Comparison of ENCODE assay signal across 12 cellular contexts in the genomic region with DNA sequence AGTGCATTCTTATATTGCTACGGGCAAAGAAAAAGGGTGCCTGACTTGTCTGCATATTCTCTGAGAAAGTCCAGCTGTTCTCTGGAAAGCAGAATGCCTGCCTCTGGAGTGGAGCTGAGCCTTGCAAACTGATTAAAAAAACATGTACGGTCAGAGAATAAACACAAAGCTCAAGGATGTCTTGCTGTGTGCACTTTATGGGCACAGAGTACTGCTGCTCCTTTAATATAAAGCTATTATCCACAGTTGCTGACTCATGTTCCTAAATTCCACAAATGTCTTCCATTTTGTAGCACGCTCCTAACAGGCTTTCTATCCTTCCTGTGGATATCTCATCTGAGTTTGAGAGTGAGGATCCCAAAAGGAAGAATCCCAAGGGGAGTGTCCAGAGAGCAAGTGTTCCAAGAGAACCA.
DNase-seq lines count a peak whose midpoint lies in the region; ATAC-seq, FAIRE-seq and TF ChIP-seq lines count a peak whose summit lies in the region.
"Had no signal": no experiment of that assay in that cellular context is flagged by ENCODE, and none has a peak within 500 bp of the region (broad histone marks: within the 10 kb centered on the region; RNA-seq: fewer than 3 reads in every experiment).

No MANE protein-coding gene starts in this region.

- H3K27me3 ChIP-seq in keratinocyte (ENCODE audit: control insufficient read depth, extremely low read depth, insufficient read depth, low read length) (no peaks in the 10 kb centered on the region), thoracic aorta (replicated peaks; ENCODE audit: insufficient read depth) (no peaks in the 10 kb centered on the region)
- H3K27me3 ChIP-seq: uterus had no signal

- CTCF ChIA-PET in HEK293 (lab: Yijun Ruan, JAX): no interaction called here

- H3K4me2 ChIP-seq in keratinocyte (ENCODE audit: control insufficient read depth, extremely low read depth, insufficient read depth, low read depth, low read length): no peak overlapping the region

- FAIRE-seq in keratinocyte (lab: Jason Lieb, UNC): no peak
- FAIRE-seq: bronchial epithelial cell had no signal

- dilution Hi-C loops in keratinocyte (cut with MboI; ENCODE audit: extremely low pct_ligation_motif_present, low sequenced_read_pairs): no loop called here

- no peaks in the 10 kb centered on the region for H3K9me1 ChIP-seq in keratinocyte (ENCODE audit: control insufficient read depth, extremely low read depth, insufficient read depth, low read length)

- no peak overlapping the region for H3K9ac ChIP-seq in keratinocyte (ENCODE audit: control insufficient read depth, extremely low read depth, insufficient read depth, low read length)

- no peak for TF ChIP-seq CTCF in HEK293 (tag by site-specific recombination; IDR thresholded peaks at IDR 0.05)
- no peak for TF ChIP-seq CTCF in keratinocyte (optimal IDR thresholded peaks at IDR 0.05 in 1 of 3, IDR thresholded peaks at IDR 0.05 in 1 of 3, conservative IDR thresholded peaks at IDR 0.05 in 1 of 3; ENCODE audit: extremely low read depth in 1 of 3, insufficient read depth in 2 of 3, low read length in 3 of 3)
- TF ChIP-seq CTCF in thoracic aorta (IDR thresholded peaks at IDR 0.05): no peak

- DNase-seq in brain pericyte (ENCODE audit: low read depth, low spot score) (peak; percentile 87), keratinocyte (ENCODE audit: low read depth, low spot score) (no peak), thoracic aorta (ENCODE audit: low spot score) (no peak), NCI-H2171 treated with DMSO at 0.1 percent for 48 hours (lab: John Stamatoyannopoulos, UW) (no peak)
- DNase-seq: GOT3, NCI-H748 treated with DMSO at 0.1 percent for 48 hours, T-cell had no signal

- no peak overlapping the region for H3K27ac ChIP-seq in HEK293 (ENCODE audit: extremely low read depth, low read depth, low read length)
- H3K27ac ChIP-seq in keratinocyte (ENCODE audit: control insufficient read depth, insufficient read depth, low read length): no peak overlapping the region
- peak overlapping the region; percentile 27 to 53 for H3K27ac ChIP-seq in thoracic aorta

- ATAC-seq in thoracic aorta (ENCODE audit: insufficient number of reproducible peaks, low FRiP score, low read depth) (peak; percentile 53), HG02759 (IDR thresholded peaks at IDR 0.05; ENCODE audit: unreplicated experiment) (no peak), HG02642 (IDR thresholded peaks at IDR 0.05; ENCODE audit: poor library complexity, unreplicated experiment) (no peak)
- ATAC-seq: T-cell had no signal

- POLR2A ChIA-PET in HEK293 (lab: Yijun Ruan, JAX): no interaction called here

- H3K36me3 ChIP-seq in HEK293 (ENCODE audit: control insufficient read depth in 2 of 2, insufficient read depth in 1 of 2, low read length in 2 of 2) (no peaks in the 10 kb centered on the region), keratinocyte (ENCODE audit: control insufficient read depth in 2 of 2, extremely low read depth in 1 of 2, insufficient read depth in 2 of 2, low read length in 2 of 2) (no peaks in the 10 kb centered on the region), thoracic aorta (no peaks in the 10 kb centered on the region)
- H3K36me3 ChIP-seq: uterus had no signal

- no peaks in the 10 kb centered on the region for H3K9me3 ChIP-seq in HEK293 (ENCODE audit: control insufficient read depth, insufficient read depth, low read depth, low read length)
- no peaks in the 10 kb centered on the region for H3K9me3 ChIP-seq in keratinocyte (ENCODE audit: control insufficient read depth, low read depth, low read length)
- no peaks in the 10 kb centered on the region for H3K9me3 ChIP-seq in thoracic aorta
- H3K9me3 ChIP-seq: uterus had no signal

- H4K20me1 ChIP-seq in keratinocyte (ENCODE audit: control insufficient read depth, extremely low read depth, insufficient read depth, low read length): no peaks in the 10 kb centered on the region

- H3K4me3 ChIP-seq in HEK293 (ENCODE audit: low read depth, low read length) (no peak overlapping the region), keratinocyte (ENCODE audit: control insufficient read depth in 2 of 3, extremely low read depth in 1 of 3, insufficient read depth in 2 of 3, low read depth in 1 of 3, low read length in 3 of 3) (no peak overlapping the region), thoracic aorta (peak overlapping the region; percentile 13)
- H3K4me3 ChIP-seq: uterus had no signal

- peak overlapping the region; percentile 34 for H2AFZ ChIP-seq in keratinocyte (ENCODE audit: control insufficient read depth, low read length)

- H3K4me1 ChIP-seq in HEK293 (ENCODE audit: control insufficient read depth, insufficient read depth, low read length) (peaks cover 2% of the 10 kb centered on the region), keratinocyte (ENCODE audit: control insufficient read depth, extremely low read depth, insufficient read depth, low read length) (no peaks in the 10 kb centered on the region), thoracic aorta (ENCODE audit: control insufficient read depth in 1 of 2, low read depth in 2 of 2) (peaks cover 0 to 39% of the 10 kb centered on the region in 2 donors)
- H3K4me1 ChIP-seq: uterus had no signal

- H3K79me2 ChIP-seq in keratinocyte (ENCODE audit: control insufficient read depth, insufficient read depth, low read length): no peaks in the 10 kb centered on the region

TF ChIP-seq in HEK293, 187 proteins besides CTCF, POLR2A, EP300 and RAD21:
- no peak for TF ChIP-seq ZBTB1 (tag by site-specific recombination; IDR thresholded peaks at IDR 0.05)
- no peak for TF ChIP-seq ZNF623 (tag by site-specific recombination; IDR thresholded peaks at IDR 0.05)
- no peak for TF ChIP-seq GLI2 (tag by site-specific recombination; IDR thresholded peaks at IDR 0.05; ENCODE audit: borderline replicate concordance, low read depth)
- TF ChIP-seq SCRT2 (tag by site-specific recombination; IDR thresholded peaks at IDR 0.05): no peak
- 0 out of 2 replicates have a peak, but pooled peaks have one; percentile 26 for TF ChIP-seq FEZF1 (tag by site-specific recombination; IDR thresholded peaks at IDR 0.05)
- no peak for TF ChIP-seq ZNF133 (tag by site-specific recombination; IDR thresholded peaks at IDR 0.05)
- TF ChIP-seq, protein P1, sequence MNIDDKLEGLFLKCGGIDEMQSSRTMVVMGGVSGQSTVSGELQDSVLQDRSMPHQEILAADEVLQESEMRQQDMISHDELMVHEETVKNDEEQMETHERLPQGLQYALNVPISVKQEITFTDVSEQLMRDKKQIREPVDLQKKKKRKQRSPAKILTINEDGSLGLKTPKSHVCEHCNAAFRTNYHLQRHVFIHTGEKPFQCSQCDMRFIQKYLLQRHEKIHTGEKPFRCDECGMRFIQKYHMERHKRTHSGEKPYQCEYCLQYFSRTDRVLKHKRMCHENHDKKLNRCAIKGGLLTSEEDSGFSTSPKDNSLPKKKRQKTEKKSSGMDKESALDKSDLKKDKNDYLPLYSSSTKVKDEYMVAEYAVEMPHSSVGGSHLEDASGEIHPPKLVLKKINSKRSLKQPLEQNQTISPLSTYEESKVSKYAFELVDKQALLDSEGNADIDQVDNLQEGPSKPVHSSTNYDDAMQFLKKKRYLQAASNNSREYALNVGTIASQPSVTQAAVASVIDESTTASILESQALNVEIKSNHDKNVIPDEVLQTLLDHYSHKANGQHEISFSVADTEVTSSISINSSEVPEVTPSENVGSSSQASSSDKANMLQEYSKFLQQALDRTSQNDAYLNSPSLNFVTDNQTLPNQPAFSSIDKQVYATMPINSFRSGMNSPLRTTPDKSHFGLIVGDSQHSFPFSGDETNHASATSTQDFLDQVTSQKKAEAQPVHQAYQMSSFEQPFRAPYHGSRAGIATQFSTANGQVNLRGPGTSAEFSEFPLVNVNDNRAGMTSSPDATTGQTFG (tag by site-specific recombination; IDR thresholded peaks at IDR 0.05; ENCODE audit: borderline replicate concordance): no peak
- no peak for TF ChIP-seq PATZ1 (tag by site-specific recombination; IDR thresholded peaks at IDR 0.05)
- no peak for TF ChIP-seq SCRT1 (tag by site-specific recombination; IDR thresholded peaks at IDR 0.05; ENCODE audit: borderline replicate concordance)
- 0 out of 2 replicates have a peak, but pooled peaks have one; percentile 15 for TF ChIP-seq ZIC2 (tag by site-specific recombination; IDR thresholded peaks at IDR 0.05)
- TF ChIP-seq ZNF266 (tag by site-specific recombination; IDR thresholded peaks at IDR 0.05; ENCODE audit: low read depth): no peak
- 0 out of 2 replicates have a peak, but pooled peaks have one; percentile 48 for TF ChIP-seq TRIM28 (IDR thresholded peaks at IDR 0.05; ENCODE audit: borderline replicate concordance, low read length)
- TF ChIP-seq ZNF335 (tag by site-specific recombination; conservative IDR thresholded peaks at IDR 0.05): 0 out of 2 replicates have a peak, but pooled peaks have one; percentile 6
- no peak for TF ChIP-seq ZNF366 (tag by site-specific recombination; conservative IDR thresholded peaks at IDR 0.05)

Comparison
In these comparisons a context has a peak if more than half of its experiments do, and no peak if none do; other contexts are left out.
1. H3K27ac ChIP-seq: peak in thoracic aorta (2 of 2); none in HEK293 (single experiment) and keratinocyte (single experiment).